In the genomic region with DNA sequence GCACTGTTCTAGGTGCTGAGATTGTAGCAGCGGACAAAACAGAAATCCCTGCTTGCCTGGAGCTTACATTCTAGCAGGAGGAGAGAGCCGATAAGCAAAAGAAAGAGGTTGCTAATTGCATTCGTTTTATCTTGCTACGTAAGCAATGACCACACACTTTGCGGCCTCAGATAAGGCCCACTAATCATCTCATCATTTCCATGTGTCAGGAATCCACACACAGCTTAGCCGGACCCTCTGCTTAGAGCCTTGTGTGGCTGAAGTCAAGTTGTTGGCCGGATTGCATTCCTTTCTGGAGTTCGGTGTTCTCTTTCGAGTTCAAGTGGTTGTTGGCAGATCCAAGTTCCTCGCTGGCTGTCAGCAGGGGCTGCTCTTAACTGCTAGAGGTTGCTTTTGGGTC, we compare ENCODE assay signal across 22 cellular contexts.
"Had no signal": no experiment of that assay in that cellular context is flagged by ENCODE, and none has a peak within 500 bp of the region (broad histone marks: within the 10 kb centered on the region; RNA-seq: fewer than 3 reads in every experiment).

No MANE protein-coding gene starts in this region.

- H3K27ac ChIP-seq: coronary artery, gastrocnemius medialis, lower lobe of right lung, transverse colon, vagina had no signal

- H3K36me3 Mint-ChIP-seq: activated naive CD4-positive, alpha-beta T cell treated with anti-CD3 and anti-CD28 coated beads, Interleukin-2, amount 10 ng/mL, durations not matched to agents 7 days and 5 days; brain; immature natural killer cell; mesothelial cell of epicardium had no signal

- H3K9me3 ChIP-seq: gastrocnemius medialis, lower lobe of right lung, transverse colon, vagina had no signal

- H3K27me3 ChIP-seq: gastrocnemius medialis, vagina had no signal

- H3K36me3 ChIP-seq: gastrocnemius medialis, lower lobe of right lung, transverse colon, vagina had no signal

- H3K4me3 Mint-ChIP-seq: activated naive CD4-positive, alpha-beta T cell treated with anti-CD3 and anti-CD28 coated beads, Interleukin-2, amount 10 ng/mL, durations not matched to agents 7 days and 5 days; activated naive CD8-positive, alpha-beta T cell treated with anti-CD3 and anti-CD28 coated beads, Interleukin-2, amount 50 U/mL, for 24 hours; immature natural killer cell; mesothelial cell of epicardium; nephron progenitor cell had no signal

- H3K27ac Mint-ChIP-seq: activated naive CD4-positive, alpha-beta T cell treated with anti-CD3 and anti-CD28 coated beads, Interleukin-2, amount 10 ng/mL, durations not matched to agents 7 days and 5 days; activated naive CD8-positive, alpha-beta T cell treated with anti-CD3 and anti-CD28 coated beads, Interleukin-2, amount 50 U/mL, for 24 hours; immature natural killer cell; mesothelial cell of epicardium; nephron progenitor cell had no signal

- H3K4me1 ChIP-seq: lower lobe of right lung, transverse colon had no signal

- H3K9me3 Mint-ChIP-seq: activated naive CD4-positive, alpha-beta T cell treated with anti-CD3 and anti-CD28 coated beads, Interleukin-2, amount 10 ng/mL, durations not matched to agents 7 days and 5 days; activated naive CD8-positive, alpha-beta T cell treated with anti-CD3 and anti-CD28 coated beads, Interleukin-2, amount 50 U/mL, for 24 hours; mesothelial cell of epicardium; nephron progenitor cell had no signal

- ATAC-seq: activated naive CD8-positive, alpha-beta T cell treated with anti-CD3 and anti-CD28 coated beads, Interleukin-2, amount 50 U/mL, for 24 hours; esophagus mucosa; gastrocnemius medialis; stimulated activated naive CD8-positive, alpha-beta T cell treated with anti-CD3 and anti-CD28 coated beads, Interleukin-15, Interleukin-2, amounts not matched to agents 100 U/mL and 50 U/mL, for 24 hours had no signal

- H3K4me1 Mint-ChIP-seq: activated naive CD4-positive, alpha-beta T cell treated with anti-CD3 and anti-CD28 coated beads, Interleukin-2, amount 10 ng/mL, durations not matched to agents 7 days and 5 days; activated naive CD8-positive, alpha-beta T cell treated with anti-CD3 and anti-CD28 coated beads, Interleukin-2, amount 50 U/mL, for 24 hours; immature natural killer cell had no signal

- H3K4me3 ChIP-seq: coronary artery, gastrocnemius medialis, lower lobe of right lung, transverse colon, vagina had no signal

- DNase-seq: activated CD4-positive, CD25-positive, alpha-beta regulatory T cell treated with anti-CD3 and anti-CD28 coated beads, Interleukin-2, amount 50 U/mL, for 72 hours; activated CD8-positive, alpha-beta memory T cell treated with anti-CD3 and anti-CD28 coated beads for 24 hours; activated CD8-positive, alpha-beta memory T cell treated with anti-CD3 and anti-CD28 coated beads, Interleukin-2, amount 50 U/mL, for 48 hours; activated effector memory CD4-positive, alpha-beta T cell treated with Interleukin-2 at 50 U/mL for 16 hours; activated naive CD4-positive, alpha-beta T cell treated with anti-CD3 and anti-CD28 coated beads, Interleukin-2, amount 10 ng/mL, durations not matched to agents 7 days and 5 days; activated naive CD8-positive, alpha-beta T cell treated with anti-CD3 and anti-CD28 coated beads, Interleukin-2, amount 50 U/mL, for 24 hours; activated T-cell treated with anti-CD3 and anti-CD28 coated beads, Interleukin-2, amount 50 U/mL, for 48 hours; anterior cingulate cortex; gastrocnemius medialis; immature natural killer cell; kidney glomerular epithelial cell; lower lobe of right lung; nephron progenitor cell; stimulated activated naive CD8-positive, alpha-beta T cell treated with anti-CD3 and anti-CD28 coated beads, Interleukin-15, Interleukin-2, amounts not matched to agents 100 U/mL and 50 U/mL, for 24 hours; T-helper 1 cell; T1000; transverse colon had no signal
